ENCODE assay signal across 20 cellular contexts in the genomic region with DNA sequence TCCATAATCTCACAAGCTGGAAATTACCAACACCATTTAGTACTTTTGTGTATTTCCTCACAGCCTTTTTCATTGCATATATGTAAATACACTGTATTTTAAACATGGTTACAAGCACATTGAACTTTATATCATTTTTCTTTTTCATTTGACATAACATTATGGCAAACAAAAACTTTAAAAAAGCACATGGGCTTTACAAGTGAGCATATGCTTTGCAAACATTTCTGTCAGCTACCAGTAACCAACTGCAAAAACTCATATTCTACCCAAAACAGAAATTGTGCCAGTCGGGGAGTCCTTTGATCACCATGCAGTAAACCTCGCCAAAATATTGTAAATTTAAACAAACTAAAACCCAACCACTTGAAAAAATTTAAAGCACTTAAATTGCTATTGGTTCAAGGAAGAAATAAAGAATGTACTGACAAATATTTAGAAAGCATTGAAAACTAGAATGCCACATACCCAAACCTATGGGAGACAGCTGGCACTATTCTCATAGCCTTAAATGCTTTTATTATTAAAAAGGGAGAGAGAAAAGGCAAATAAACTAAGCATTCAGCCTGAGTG.
"Had no signal": no experiment of that assay in that cellular context is flagged by ENCODE, and none has a peak within 500 bp of the region (broad histone marks: within the 10 kb centered on the region; RNA-seq: fewer than 3 reads in every experiment).

No MANE protein-coding gene starts in this region.

- H3K27me3 Mint-ChIP-seq: naive thymus-derived CD4-positive, alpha-beta T cell had no signal

- H3K4me3 Mint-ChIP-seq: immature natural killer cell; naive thymus-derived CD4-positive, alpha-beta T cell; neural crest cell had no signal

- H3K9me3 Mint-ChIP-seq: immature natural killer cell, neural crest cell had no signal

- H3K36me3 Mint-ChIP-seq: activated naive CD4-positive, alpha-beta T cell treated with anti-CD3 and anti-CD28 coated beads, Interleukin-2, amount 50 U/mL, for 72 hours had no signal

- H3K27me3 ChIP-seq: adrenal gland, ascending aorta, colonic mucosa, upper lobe of left lung had no signal

- H3K27ac ChIP-seq: adrenal gland, ascending aorta, colonic mucosa, epithelial cell of prostate, lower lobe of right lung, WERI-Rb-1 had no signal

- H3K36me3 ChIP-seq: adrenal gland, ascending aorta, colonic mucosa, upper lobe of left lung, WERI-Rb-1 had no signal

- H3K9me3 ChIP-seq: adrenal gland, ascending aorta, colonic mucosa, lower lobe of right lung, upper lobe of left lung had no signal

- H3K4me1 ChIP-seq: ascending aorta had no signal

- FAIRE-seq: TTC549 had no signal

- ATAC-seq: activated naive CD4-positive, alpha-beta T cell treated with anti-CD3 and anti-CD28 coated beads, Interleukin-2, amount 50 U/mL, for 72 hours; left lobe of liver; lower lobe of right lung; naive thymus-derived CD4-positive, alpha-beta T cell; stimulated activated naive CD8-positive, alpha-beta T cell treated with anti-CD3 and anti-CD28 coated beads, Interleukin-15, Interleukin-2, amounts not matched to agents 100 U/mL and 50 U/mL, for 24 hours had no signal

- H3K4me3 ChIP-seq: adrenal gland, ascending aorta, colonic mucosa, lower lobe of right lung, upper lobe of left lung had no signal

- DNase-seq: activated CD4-positive, CD25-positive, alpha-beta regulatory T cell treated with anti-CD3 and anti-CD28 coated beads, Interleukin-2, amount 50 U/mL, for 72 hours; activated T-cell treated with anti-CD3 and anti-CD28 coated beads, Interleukin-2, amount 50 U/mL, for 1 hour; adrenal gland; colonic mucosa; foreskin fibroblast; immature natural killer cell; lower lobe of right lung; naive thymus-derived CD4-positive, alpha-beta T cell; retina; stimulated activated CD4-positive, alpha-beta T cell treated with anti-CD3 and anti-CD28 coated beads, Interleukin-4, amount 100 ng/mL, for 24 hours; stimulated activated naive CD8-positive, alpha-beta T cell treated with anti-CD3 and anti-CD28 coated beads, Interleukin-15, Interleukin-2, amounts not matched to agents 100 U/mL and 50 U/mL, for 24 hours; T-helper 1 cell; WERI-Rb-1 had no signal
